ENCODE assay signal across 1 cellular context in genomic region chr2:113103277-113103676, GRCh38.
A peak's percentile ranks its signal among the peaks of the same experiment; 100 is the strongest.
TF ChIP-seq lines count a peak whose summit lies in the region.

No MANE protein-coding gene starts in this region.

TF ChIP-seq in HepG2, 621 proteins besides CTCF, POLR2A, EP300 and RAD21:
- TF ChIP-seq ZNF543 (CRISPR knock-in tag; IDR thresholded peaks at IDR 0.05) (peak; percentile 93), FOSL1 (CRISPR knock-in tag; IDR thresholded peaks at IDR 0.05; ENCODE audit: borderline replicate concordance) (no peak)
